Comparison of ENCODE assay signal across 9 cellular contexts in genomic region chr5:80656425-80656824, GRCh38. TPM values are rescaled to one million over a fixed set of nuclear protein-coding genes. Genes with fewer than 3 reads are reported as not detected.
A peak's percentile ranks its signal among the peaks of the same experiment; 100 is the strongest.
DNase-seq lines count a peak whose midpoint lies in the region; ATAC-seq and TF ChIP-seq lines count a peak whose summit lies in the region.
"Had no signal": no experiment of that assay in that cellular context is flagged by ENCODE, and none has a peak within 500 bp of the region (broad histone marks: within the 10 kb centered on the region; RNA-seq: fewer than 3 reads in every experiment).

No MANE protein-coding gene starts in this region.

- no peak overlapping the region for H2BK5ac ChIP-seq in H9 (ENCODE audit: insufficient read length, low read length)

- POLR2A ChIA-PET in CD8-positive, alpha-beta memory T cell (lab: Charles Lee), result no interaction called here
- POLR2A ChIA-PET in WTC11 (lab: Charles Lee), result no interaction called here

- no peaks in the 10 kb centered on the region for H3K79me1 ChIP-seq in H9 (ENCODE audit: insufficient read depth, low read depth, low read length, poor library complexity, severe bottlenecking)

- H3K56ac ChIP-seq in H9 (ENCODE audit: insufficient read length, low read depth, low read length), result no peak overlapping the region

- DNase-seq in CD8-positive, alpha-beta memory T cell, result no peak
- DNase-seq in H9 (no peak), WTC11 (ENCODE audit: low spot score) (no peak), memory B cell (ENCODE audit: low spot score in 2 of 2) (no peak), esophagus squamous epithelium (lab: John Stamatoyannopoulos, UW) (no peak), prostate gland (ENCODE audit: low spot score) (no peak)
- DNase-seq: retina had no signal

- H3K9ac ChIP-seq in H9 (ENCODE audit: extremely low read depth, insufficient read length, low read length), result no peak overlapping the region

- H3K79me2 ChIP-seq in H9 (ENCODE audit: insufficient read depth, low read length), result peaks cover 4% of the 10 kb centered on the region; the same call in 1 of the 2 replicates

- H3K9me3 ChIP-seq in CD8-positive, alpha-beta memory T cell (ENCODE audit: low read length), result no peaks in the 10 kb centered on the region
- H3K9me3 ChIP-seq in H9 (ENCODE audit: control insufficient read depth, low read depth, low read length), result no peaks in the 10 kb centered on the region
- no peaks in the 10 kb centered on the region for H3K9me3 ChIP-seq in esophagus squamous epithelium
- no peaks in the 10 kb centered on the region for H3K9me3 ChIP-seq in prostate gland

- no peaks in the 10 kb centered on the region for H3K27me3 ChIP-seq in CD8-positive, alpha-beta memory T cell (ENCODE audit: insufficient read depth, low read length, poor library complexity, severe bottlenecking)
- H3K27me3 ChIP-seq in H9 (ENCODE audit: insufficient read depth, low read length), result no peaks in the 10 kb centered on the region
- no peaks in the 10 kb centered on the region for H3K27me3 ChIP-seq in esophagus squamous epithelium
- no peaks in the 10 kb centered on the region for H3K27me3 ChIP-seq in prostate gland (replicated peaks; ENCODE audit: insufficient read depth)

- peaks cover 31% of the 10 kb centered on the region for H3K4me1 ChIP-seq in CD8-positive, alpha-beta memory T cell (ENCODE audit: insufficient read depth, low read length)
- H3K4me1 ChIP-seq in H9 (ENCODE audit: insufficient read depth, low read length) (0 out of 2 replicates have a peak, but pooled peaks cover 2% of the 10 kb centered on the region), esophagus squamous epithelium (peaks cover 17 to 30% (median 21%) of the 10 kb centered on the region in 3 donors), prostate gland (replicated peaks) (peaks cover 3% of the 10 kb centered on the region)

- H3K27me3 Mint-ChIP-seq in CD8-positive, alpha-beta memory T cell, result no peaks in the 10 kb centered on the region
- H3K27me3 Mint-ChIP-seq in H9 (ENCODE audit: low read depth), result no peaks in the 10 kb centered on the region; the same call in 1 of the 2 replicates
- no peaks in the 10 kb centered on the region for H3K27me3 Mint-ChIP-seq in WTC11 (ENCODE audit: low read depth)
- no peaks in the 10 kb centered on the region for H3K27me3 Mint-ChIP-seq in memory B cell

- H2BK15ac ChIP-seq in H9 (ENCODE audit: low read depth, low read length), result no peak overlapping the region

- no CpG with 5 or more reads among the region's 1 CpG for WGBS in H9 (ENCODE audit: extremely low coverage, insufficient read length, low lambda C conversion rate)
- 0 to 59% methylated on average over 1 of the region's 1 CpG for WGBS in esophagus squamous epithelium, 2 donors
- WGBS in prostate gland, result 0% methylated on average over 1 of the region's 1 CpG

- H4K20me1 ChIP-seq in H9 (ENCODE audit: control insufficient read depth, insufficient read depth, insufficient read length), result no peaks in the 10 kb centered on the region

- no peak overlapping the region for H2BK12ac ChIP-seq in H9 (ENCODE audit: insufficient read length, low read depth, low read length)

- H3K36me3 Mint-ChIP-seq in CD8-positive, alpha-beta memory T cell, result peaks cover 22 to 49% (median 28%) of the 10 kb centered on the region in 3 donors
- H3K36me3 Mint-ChIP-seq in H9 (ENCODE audit: insufficient read depth in 1 of 3, low read depth in 3 of 3) (peaks cover 26 to 55% (median 54%) of the 10 kb centered on the region in 3 experiments), WTC11 (peaks cover 44% of the 10 kb centered on the region), memory B cell (peaks cover 14% of the 10 kb centered on the region)

- no peak overlapping the region for H3K27ac ChIP-seq in CD8-positive, alpha-beta memory T cell (ENCODE audit: low read depth, low read length)
- no peak overlapping the region for H3K27ac ChIP-seq in H9 (ENCODE audit: insufficient read length, low read depth, low read length)
- H3K27ac ChIP-seq in esophagus squamous epithelium, result no peak overlapping the region
- H3K27ac ChIP-seq in prostate gland, result no peak overlapping the region

- H3K4me3 Mint-ChIP-seq in CD8-positive, alpha-beta memory T cell, result peak overlapping the region in 4 of 7 donors; percentile 23 to 87 (median 74)
- H3K4me3 Mint-ChIP-seq in H9 (peak overlapping the region in 1 of 2 experiments; percentile 53; a peak in 3 of 5 replicates), WTC11 (peak overlapping the region; percentile 91), memory B cell (peak overlapping the region; percentile 41)

- H2BK20ac ChIP-seq in H9 (ENCODE audit: low read depth, low read length, poor library complexity, severe bottlenecking), result no peak overlapping the region

- ATAC-seq in WTC11, result no peak
- ATAC-seq in memory B cell (ENCODE audit: low read depth), result no peak
- ATAC-seq in GM21526 (IDR thresholded peaks at IDR 0.05; ENCODE audit: low FRiP score, unreplicated experiment), result no peak
- no peak for ATAC-seq in GM19397 (IDR thresholded peaks at IDR 0.05; ENCODE audit: unreplicated experiment)

- TF ChIP-seq POLR2A in esophagus squamous epithelium (IDR thresholded peaks at IDR 0.05), result no peak
- no peak for TF ChIP-seq POLR2A in prostate gland (IDR thresholded peaks at IDR 0.05)

- no peak overlapping the region for H3K23ac ChIP-seq in H9 (ENCODE audit: insufficient read length, low read depth, low read length)

- H3K4ac ChIP-seq in H9 (ENCODE audit: low read depth, low read length), result no peak overlapping the region

- no peak overlapping the region for H4K91ac ChIP-seq in H9 (ENCODE audit: insufficient read length, low read depth, low read length)

- H3K9me3 Mint-ChIP-seq in CD8-positive, alpha-beta memory T cell, result no peaks in the 10 kb centered on the region
- H3K9me3 Mint-ChIP-seq in H9 (no peaks in the 10 kb centered on the region), WTC11 (no peaks in the 10 kb centered on the region), memory B cell (no peaks in the 10 kb centered on the region)

- CTCF ChIA-PET in CD8-positive, alpha-beta memory T cell (lab: Charles Lee), result interaction anchor here (1.1 to 1.8 kb wide), 2 partner anchors 16 to 643 kb away, joined by 4 read pairs; no protein-coding TSS in a partner anchor
- CTCF ChIA-PET in WTC11 (lab: Charles Lee), result interaction anchor here (0.6 to 4.1 kb wide), 4 partner anchors 16 to 310 kb away, joined by 3 to 14 read pairs (median 4); partner anchors contain the start of gene ANKRD34B

- TF ChIP-seq CTCF in H9 (conservative IDR thresholded peaks at IDR 0.05), result peak; percentile 50; the same call in 2 of the 3 replicates
- no peak for TF ChIP-seq CTCF in WTC11 (IDR thresholded peaks at IDR 0.05)
- TF ChIP-seq CTCF in esophagus squamous epithelium (IDR thresholded peaks at IDR 0.05), result no peak
- TF ChIP-seq CTCF in prostate gland (IDR thresholded peaks at IDR 0.05), result no peak

- no peak overlapping the region for H3K4me3 ChIP-seq in CD8-positive, alpha-beta memory T cell (ENCODE audit: low read length)
- H3K4me3 ChIP-seq in esophagus squamous epithelium (no peak overlapping the region), prostate gland (no peak overlapping the region)

- no peak overlapping the region for H2AK5ac ChIP-seq in H9 (ENCODE audit: insufficient read length, low read length)

- no peak overlapping the region for H3K14ac ChIP-seq in H9 (ENCODE audit: insufficient read depth, low read length)

- no peak overlapping the region for H2AFZ ChIP-seq in H9 (ENCODE audit: low read length)

- intact Hi-C loops in esophagus squamous epithelium (cut with DNase I) (no loop called here), prostate gland (cut with DNase I) (no loop called here)

- H4K8ac ChIP-seq in H9 (replicated peaks; ENCODE audit: insufficient read length, low read depth, low read length), result no peak overlapping the region

- no peak overlapping the region for H4K5ac ChIP-seq in H9 (ENCODE audit: insufficient read length, low read depth, low read length)

- peaks cover 11% of the 10 kb centered on the region for H3K36me3 ChIP-seq in CD8-positive, alpha-beta memory T cell (ENCODE audit: insufficient read depth, low read length)
- peaks cover 0 to 53% (median 18%) of the 10 kb centered on the region in 3 donors for H3K36me3 ChIP-seq in esophagus squamous epithelium
- no peaks in the 10 kb centered on the region for H3K36me3 ChIP-seq in prostate gland

- peaks cover 10% of the 10 kb centered on the region for H3K23me2 ChIP-seq in H9 (ENCODE audit: insufficient read length, low read depth, low read length, poor library complexity, severe bottlenecking)

- no peak overlapping the region for H3T11ph ChIP-seq in H9 (ENCODE audit: low read length)

- H3K18ac ChIP-seq in H9 (ENCODE audit: insufficient read length, low read depth, low read length), result no peak overlapping the region

- H3K4me1 Mint-ChIP-seq in CD8-positive, alpha-beta memory T cell, result peaks cover 29 to 37% (median 35%) of the 10 kb centered on the region in 3 donors
- peaks cover 20 to 24% of the 10 kb centered on the region in 2 experiments for H3K4me1 Mint-ChIP-seq in H9
- H3K4me1 Mint-ChIP-seq in WTC11, result peaks cover 26% of the 10 kb centered on the region
- peaks cover 19% of the 10 kb centered on the region for H3K4me1 Mint-ChIP-seq in memory B cell

- H3K4me2 ChIP-seq in H9 (ENCODE audit: insufficient read depth, insufficient read length, low read length), result no peak overlapping the region

- no peak overlapping the region for H2BK120ac ChIP-seq in H9 (ENCODE audit: low read depth, low read length, poor library complexity, severe bottlenecking)

- peak overlapping the region in 7 of 8 donors; percentile 75 to 99 (median 90) for H3K27ac Mint-ChIP-seq in CD8-positive, alpha-beta memory T cell
- peak overlapping the region in 1 of 3 experiments; percentile 44; a peak in 1 of 7 replicates for H3K27ac Mint-ChIP-seq in H9
- H3K27ac Mint-ChIP-seq in WTC11, result peak overlapping the region; percentile 26
- H3K27ac Mint-ChIP-seq in memory B cell, result no peak overlapping the region

TF ChIP-seq in WTC11, 78 proteins besides CTCF, POLR2A, EP300 and RAD21 (continues in another document):
- TF ChIP-seq MYBL2 (CRISPR knock-in tag; IDR thresholded peaks at IDR 0.05), result no peak

RNA-seq across cellular contexts. Expression of gene DHFR, which starts 1.6 kb away (rescaled TPM):
- total RNA-seq in CD8-positive, alpha-beta memory T cell, result 10 to 100 TPM; 82.7 to 85.8 TPM
- 2.6 TPM for polyA plus RNA-seq in CD8-positive, alpha-beta memory T cell
- 70.6 and 72.2 TPM in 2 replicates for total RNA-seq in H9 (2021)
- total RNA-seq in WTC11 (2021), result 64.0 to 68.0 TPM (median 64.4 TPM) in 3 replicates
- total RNA-seq in esophagus squamous epithelium, result 10 to 100 TPM in 2 of 4 donors, 1 to 10 TPM in 2; 6.2 to 22.7 (median 13.4) TPM
- 10 to 100 TPM in 1 of 2 donors, 1 to 10 TPM in 1; 6.8 to 15.7 TPM for total RNA-seq in prostate gland

RNA-seq across cellular contexts. Expression of gene MSH3, which starts 2.0 kb away (rescaled TPM):
- total RNA-seq in CD8-positive, alpha-beta memory T cell, result 10 to 100 TPM; 19.2 to 19.8 TPM
- polyA plus RNA-seq in CD8-positive, alpha-beta memory T cell, result 13.1 TPM
- total RNA-seq in H9 (2021) (16.7 and 17.3 TPM in 2 replicates), WTC11 (2021) (14.6 to 17.6 TPM (median 16.7 TPM) in 3 replicates), esophagus squamous epithelium (10 to 100 TPM in 3 of 4 donors, 1 to 10 TPM in 1; 6.6 to 12.5 (median 11.6) TPM), prostate gland (10 to 100 TPM; 12.6 to 14.9 TPM)
